In the genomic region with DNA sequence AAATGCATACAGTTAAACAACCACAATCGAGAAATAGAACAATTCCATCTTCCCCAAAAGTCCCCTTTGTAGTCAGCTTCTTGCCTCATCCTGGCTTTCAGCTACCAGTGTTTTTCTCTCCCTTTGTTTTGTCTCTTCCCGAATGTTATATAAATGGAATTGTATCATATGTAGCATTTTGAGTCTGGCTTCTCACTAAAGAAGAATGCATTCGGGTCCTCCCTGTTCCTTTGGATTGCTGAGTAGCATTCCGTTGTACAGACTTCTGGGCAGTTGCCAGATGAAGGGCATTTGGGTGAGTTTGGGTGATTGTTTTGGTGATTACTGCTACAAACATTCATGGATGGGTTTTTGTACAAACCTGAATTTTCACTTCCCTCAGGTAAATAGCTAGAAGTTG, we compare ENCODE assay signal across 14 cellular contexts. TPM values are rescaled to one million over a fixed set of nuclear protein-coding genes. Genes with fewer than 3 reads are reported as not detected.
DNase-seq lines count a peak whose midpoint lies in the region; ATAC-seq and TF ChIP-seq lines count a peak whose summit lies in the region.
"Had no signal": no experiment of that assay in that cellular context is flagged by ENCODE, and none has a peak within 500 bp of the region (broad histone marks: within the 10 kb centered on the region; RNA-seq: fewer than 3 reads in every experiment).

No MANE protein-coding gene starts in this region.

- H3K36me3 Mint-ChIP-seq in activated CD8-positive, alpha-beta memory T cell treated with anti-CD3 and anti-CD28 coated beads, Interleukin-2, amount 10 ng/mL, durations not matched to agents 7 days and 5 days: peaks cover 18% of the 10 kb centered on the region
- H3K36me3 Mint-ChIP-seq in activated CD8-positive, alpha-beta T cell treated with anti-CD3 and anti-CD28 coated beads, Interleukin-2, amount 10 ng/mL, durations not matched to agents 7 days and 5 days (ENCODE audit: low read depth): peaks cover 40% of the 10 kb centered on the region
- peaks cover 17 to 35% of the 10 kb centered on the region in 2 donors for H3K36me3 Mint-ChIP-seq in stimulated activated naive B cell treated with anti-CD40 and anti-IgM and Interleukin-4, amounts not matched to agents 10 μg/mL and 1 μg/mL and 100 μg/mL, for 72 hours

- H3K4me1 Mint-ChIP-seq in activated CD8-positive, alpha-beta memory T cell treated with anti-CD3 and anti-CD28 coated beads, Interleukin-2, amount 10 ng/mL, durations not matched to agents 7 days and 5 days: peaks cover 36% of the 10 kb centered on the region
- peaks cover 43% of the 10 kb centered on the region for H3K4me1 Mint-ChIP-seq in activated CD8-positive, alpha-beta T cell treated with anti-CD3 and anti-CD28 coated beads, Interleukin-2, amount 10 ng/mL, durations not matched to agents 7 days and 5 days (ENCODE audit: low read depth)
- H3K4me1 Mint-ChIP-seq in stimulated activated naive B cell treated with anti-CD40 and anti-IgM and Interleukin-4, amounts not matched to agents 10 μg/mL and 1 μg/mL and 100 μg/mL, for 72 hours: peaks cover 15 to 27% of the 10 kb centered on the region in 2 donors

- no peaks in the 10 kb centered on the region for H3K27me3 Mint-ChIP-seq in activated CD8-positive, alpha-beta memory T cell treated with anti-CD3 and anti-CD28 coated beads, Interleukin-2, amount 10 ng/mL, durations not matched to agents 7 days and 5 days
- H3K27me3 Mint-ChIP-seq in activated CD8-positive, alpha-beta T cell treated with anti-CD3 and anti-CD28 coated beads, Interleukin-2, amount 10 ng/mL, durations not matched to agents 7 days and 5 days (ENCODE audit: low read depth): no peaks in the 10 kb centered on the region
- no peaks in the 10 kb centered on the region for H3K27me3 Mint-ChIP-seq in stimulated activated naive B cell treated with anti-CD40 and anti-IgM and Interleukin-4, amounts not matched to agents 10 μg/mL and 1 μg/mL and 100 μg/mL, for 72 hours

- H3K27me3 ChIP-seq in foreskin keratinocyte: no peaks in the 10 kb centered on the region
- H3K27me3 ChIP-seq: transverse colon had no signal

- ATAC-seq in activated CD8-positive, alpha-beta memory T cell treated with anti-CD3 and anti-CD28 coated beads, Interleukin-2, amount 10 ng/mL, durations not matched to agents 7 days and 5 days: no peak
- no peak for ATAC-seq in activated CD8-positive, alpha-beta T cell treated with anti-CD3 and anti-CD28 coated beads, Interleukin-2, amount 10 ng/mL, durations not matched to agents 7 days and 5 days
- ATAC-seq in foreskin keratinocyte: no peak
- ATAC-seq in stimulated activated naive B cell treated with anti-CD40 and anti-IgM and Interleukin-4, amounts not matched to agents 10 μg/mL and 1 μg/mL and 100 μg/mL, for 72 hours (replicated peaks): no peak
- no peak for ATAC-seq in GM21619 (IDR thresholded peaks at IDR 0.05; ENCODE audit: unreplicated experiment)
- ATAC-seq in GM18519 (IDR thresholded peaks at IDR 0.05; ENCODE audit: low FRiP score, unreplicated experiment): no peak
- ATAC-seq: Panc1 had no signal

- H3K4me3 Mint-ChIP-seq in activated CD8-positive, alpha-beta memory T cell treated with anti-CD3 and anti-CD28 coated beads, Interleukin-2, amount 10 ng/mL, durations not matched to agents 7 days and 5 days: no peak overlapping the region
- H3K4me3 Mint-ChIP-seq in activated CD8-positive, alpha-beta T cell treated with anti-CD3 and anti-CD28 coated beads, Interleukin-2, amount 10 ng/mL, durations not matched to agents 7 days and 5 days: no peak overlapping the region
- no peak overlapping the region for H3K4me3 Mint-ChIP-seq in stimulated activated naive B cell treated with anti-CD40 and anti-IgM and Interleukin-4, amounts not matched to agents 10 μg/mL and 1 μg/mL and 100 μg/mL, for 72 hours

- TF ChIP-seq CTCF in foreskin keratinocyte (conservative IDR thresholded peaks at IDR 0.05): no peak

- POLR2A ChIA-PET in activated CD8-positive, alpha-beta T cell treated with anti-CD3 and anti-CD28 coated beads, Interleukin-2, amount 10 ng/mL, durations not matched to agents 7 days and 5 days (lab: Charles Lee): interaction anchor here (0.9 to 1.9 kb wide), 4 partner anchors 23 to 235 kb away, joined by 3 to 7 read pairs (median 4); a partner anchor contains a TSS

- CTCF ChIA-PET in activated CD8-positive, alpha-beta memory T cell treated with anti-CD3 and anti-CD28 coated beads, Interleukin-2, amount 10 ng/mL, durations not matched to agents 7 days and 5 days (lab: Charles Lee): interaction anchor here (1.4 to 4.0 kb wide), 4 partner anchors 32 to 185 kb away, joined by 5 to 53 read pairs (median 13); a partner anchor contains a TSS
- CTCF ChIA-PET in activated CD8-positive, alpha-beta T cell treated with anti-CD3 and anti-CD28 coated beads, Interleukin-2, amount 10 ng/mL, durations not matched to agents 7 days and 5 days (lab: Charles Lee): interaction anchor here (0.8 to 6.4 kb wide), 3 partner anchors 32 to 206 kb away, joined by 3 to 53 read pairs (median 17); no protein-coding TSS in a partner anchor

- H3K27ac Mint-ChIP-seq in activated CD8-positive, alpha-beta memory T cell treated with anti-CD3 and anti-CD28 coated beads, Interleukin-2, amount 10 ng/mL, durations not matched to agents 7 days and 5 days: peak overlapping the region; percentile 83
- H3K27ac Mint-ChIP-seq in activated CD8-positive, alpha-beta T cell treated with anti-CD3 and anti-CD28 coated beads, Interleukin-2, amount 10 ng/mL, durations not matched to agents 7 days and 5 days: peak overlapping the region; percentile 88
- H3K27ac Mint-ChIP-seq in stimulated activated naive B cell treated with anti-CD40 and anti-IgM and Interleukin-4, amounts not matched to agents 10 μg/mL and 1 μg/mL and 100 μg/mL, for 72 hours: peak overlapping the region; percentile 68

- H3K9me3 Mint-ChIP-seq in activated CD8-positive, alpha-beta memory T cell treated with anti-CD3 and anti-CD28 coated beads, Interleukin-2, amount 10 ng/mL, durations not matched to agents 7 days and 5 days (ENCODE audit: low read depth): no peaks in the 10 kb centered on the region
- no peaks in the 10 kb centered on the region for H3K9me3 Mint-ChIP-seq in activated CD8-positive, alpha-beta T cell treated with anti-CD3 and anti-CD28 coated beads, Interleukin-2, amount 10 ng/mL, durations not matched to agents 7 days and 5 days (ENCODE audit: insufficient read depth)
- no peaks in the 10 kb centered on the region for H3K9me3 Mint-ChIP-seq in stimulated activated naive B cell treated with anti-CD40 and anti-IgM and Interleukin-4, amounts not matched to agents 10 μg/mL and 1 μg/mL and 100 μg/mL, for 72 hours

- no peak for DNase-seq in activated CD8-positive, alpha-beta memory T cell treated with anti-CD3 and anti-CD28 coated beads, Interleukin-2, amount 10 ng/mL, durations not matched to agents 7 days and 5 days
- DNase-seq in activated CD8-positive, alpha-beta memory T cell treated with anti-CD3 and anti-CD28 coated beads, Interleukin-2, amount 50 U/mL, for 4 hours: no peak
- no peak for DNase-seq in activated CD8-positive, alpha-beta T cell treated with anti-CD3 and anti-CD28 coated beads, Interleukin-2, amount 10 ng/mL, durations not matched to agents 7 days and 5 days
- DNase-seq in foreskin keratinocyte (peak; percentile 70 to 89), NCI-H1105 (lab: John Stamatoyannopoulos, UW) (no peak)
- DNase-seq in stimulated activated naive B cell treated with anti-CD40 and anti-IgM and Interleukin-4, amounts not matched to agents 10 μg/mL and 1 μg/mL and 100 μg/mL, for 72 hours: no peak
- DNase-seq: activated CD4-positive, alpha-beta T cell treated with anti-CD3 and anti-CD28 coated beads for 48 hours; NCI-H2029; stimulated activated CD4-positive, alpha-beta T cell treated with anti-CD3 and anti-CD28 coated beads, Interleukin-4, amount 100 ng/mL, for 1 hour; transverse colon had no signal

- H3K4me1 ChIP-seq in foreskin keratinocyte: peaks cover 18% of the 10 kb centered on the region

- H3K27ac ChIP-seq in foreskin keratinocyte: no peak overlapping the region

RNA-seq across cellular contexts. Expression of a gene that starts 27.8 kb away (rescaled TPM):
- under 1 TPM in 1 of 2 experiments, not detected in 1; 0.07 TPM for total RNA-seq in activated CD8-positive, alpha-beta memory T cell treated with anti-CD3 and anti-CD28 coated beads, Interleukin-2, amount 10 ng/mL, durations not matched to agents 7 days and 5 days
- not detected for total RNA-seq in activated CD8-positive, alpha-beta T cell treated with anti-CD3 and anti-CD28 coated beads, Interleukin-2, amount 10 ng/mL, durations not matched to agents 7 days and 5 days
- not detected in 2 replicates for total RNA-seq in foreskin keratinocyte
- polyA plus RNA-seq in foreskin keratinocyte: 0.02 TPM in 1 of 2 replicates, not detected in the other
- total RNA-seq: HT-29 had no signal

RNA-seq across cellular contexts. Expression of a gene that starts 51.3 kb away (rescaled TPM):
- total RNA-seq in activated CD8-positive, alpha-beta memory T cell treated with anti-CD3 and anti-CD28 coated beads, Interleukin-2, amount 10 ng/mL, durations not matched to agents 7 days and 5 days: 10 to 100 TPM; 29.8 to 35.5 TPM
- total RNA-seq in activated CD8-positive, alpha-beta T cell treated with anti-CD3 and anti-CD28 coated beads, Interleukin-2, amount 10 ng/mL, durations not matched to agents 7 days and 5 days: 10 to 100 TPM; 26.7 to 29.1 TPM
- 22.5 and 24.6 TPM in 2 replicates for total RNA-seq in foreskin keratinocyte
- polyA plus RNA-seq in foreskin keratinocyte: 22.2 and 23.7 TPM in 2 replicates

Comparison
In these comparisons a context has a peak if more than half of its experiments do, and no peak if none do; other contexts are left out.
1. DNase-seq: peak in foreskin keratinocyte (2 of 2); none in activated CD8-positive, alpha-beta memory T cell treated with anti-CD3 and anti-CD28 coated beads, Interleukin-2, amount 10 ng/mL, durations not matched to agents 7 days and 5 days (single experiment), activated CD8-positive, alpha-beta memory T cell treated with anti-CD3 and anti-CD28 coated beads, Interleukin-2, amount 50 U/mL, for 4 hours (single experiment), activated CD8-positive, alpha-beta T cell treated with anti-CD3 and anti-CD28 coated beads, Interleukin-2, amount 10 ng/mL, durations not matched to agents 7 days and 5 days (single experiment), stimulated activated naive B cell treated with anti-CD40 and anti-IgM and Interleukin-4, amounts not matched to agents 10 μg/mL and 1 μg/mL and 100 μg/mL, for 72 hours (single experiment) and NCI-H1105 (single experiment).
2. Peak in every context shown above with its lines, with median percentiles within 50 percentile points of each other: H3K27ac Mint-ChIP-seq.